In the genomic region with DNA sequence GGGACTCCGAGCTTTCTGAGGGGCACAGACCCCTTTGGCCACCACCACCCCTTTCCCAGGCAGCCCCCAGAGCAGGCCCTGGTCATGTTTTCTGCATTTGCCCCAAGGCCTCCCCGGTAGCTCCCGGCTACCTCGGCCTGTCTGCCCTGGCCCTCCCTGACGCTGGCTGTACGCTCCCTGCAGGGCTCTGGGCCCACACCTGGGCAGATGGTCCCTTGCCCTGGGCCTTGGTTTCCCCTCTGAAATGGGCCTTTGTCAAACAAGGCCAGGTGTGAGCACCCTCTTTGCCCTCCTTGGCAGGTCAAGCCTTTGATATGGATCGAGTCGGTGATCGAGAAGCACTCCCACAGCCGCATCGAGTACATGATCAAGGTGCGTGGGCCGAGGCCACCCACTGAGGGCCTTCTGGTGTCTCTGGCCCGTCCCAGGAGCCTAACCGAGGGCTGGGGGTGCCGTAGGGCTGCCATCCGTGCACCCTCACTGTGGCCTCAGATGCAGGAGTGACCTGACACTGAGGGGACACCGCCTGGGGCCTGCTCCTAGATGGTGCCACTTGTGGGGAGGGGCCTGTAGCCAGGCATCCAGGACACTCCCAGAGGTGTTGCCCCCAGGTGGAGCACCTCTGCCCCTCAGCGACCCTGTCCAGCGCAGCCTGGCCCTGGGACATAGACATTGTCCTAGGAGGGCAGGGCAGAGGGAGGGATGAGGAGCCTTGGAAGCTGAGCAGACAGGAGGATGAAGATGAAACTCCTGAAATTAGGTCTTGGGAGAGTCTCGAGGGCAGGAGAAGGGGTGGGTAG, we compare ENCODE assay signal across 34 cellular contexts. TPM values are rescaled to one million over a fixed set of nuclear protein-coding genes. Genes with fewer than 3 reads are reported as not detected.
"Had no signal": no experiment of that assay in that cellular context is flagged by ENCODE, and none has a peak within 500 bp of the region (broad histone marks: within the 10 kb centered on the region; RNA-seq: fewer than 3 reads in every experiment).

No MANE protein-coding gene starts in this region.

- H3K9me3 ChIP-seq: Peyer's patch had no signal

- H3K27ac ChIP-seq: Peyer's patch, WERI-Rb-1 had no signal

- H3K27me3 Mint-ChIP-seq: activated naive CD4-positive, alpha-beta T cell treated with anti-CD3 and anti-CD28 coated beads, Interleukin-2, amount 10 ng/mL, durations not matched to agents 7 days and 5 days; activated naive CD8-positive, alpha-beta T cell; activated naive CD8-positive, alpha-beta T cell treated with anti-CD3 and anti-CD28 coated beads, Interleukin-2, amount 50 U/mL, for 24 hours; brain; T-cell; T-helper 17 cell had no signal

- H3K4me3 ChIP-seq: Peyer's patch had no signal

- H3K27ac Mint-ChIP-seq: activated CD8-positive, alpha-beta T cell treated with anti-CD3 and anti-CD28 coated beads, Interleukin-2, amount 10 ng/mL, durations not matched to agents 7 days and 5 days; activated naive CD4-positive, alpha-beta T cell treated with anti-CD3 and anti-CD28 coated beads, Interleukin-2, amount 10 ng/mL, durations not matched to agents 7 days and 5 days; activated naive CD8-positive, alpha-beta T cell; activated naive CD8-positive, alpha-beta T cell treated with anti-CD3 and anti-CD28 coated beads, Interleukin-2, amount 50 U/mL, for 24 hours; brain; T-cell; T-helper 17 cell had no signal

- H3K9me3 Mint-ChIP-seq: activated naive CD4-positive, alpha-beta T cell treated with anti-CD3 and anti-CD28 coated beads, Interleukin-2, amount 10 ng/mL, durations not matched to agents 7 days and 5 days; activated naive CD8-positive, alpha-beta T cell treated with anti-CD3 and anti-CD28 coated beads, Interleukin-2, amount 50 U/mL, for 24 hours; brain; T-cell had no signal

- H3K4me1 Mint-ChIP-seq: activated naive CD4-positive, alpha-beta T cell treated with anti-CD3 and anti-CD28 coated beads, Interleukin-2, amount 10 ng/mL, durations not matched to agents 7 days and 5 days; activated naive CD8-positive, alpha-beta T cell treated with anti-CD3 and anti-CD28 coated beads, Interleukin-2, amount 50 U/mL, for 24 hours; brain had no signal

- H3K4me3 Mint-ChIP-seq: activated CD8-positive, alpha-beta T cell treated with anti-CD3 and anti-CD28 coated beads, Interleukin-2, amount 10 ng/mL, durations not matched to agents 7 days and 5 days; activated naive CD4-positive, alpha-beta T cell treated with anti-CD3 and anti-CD28 coated beads, Interleukin-2, amount 10 ng/mL, durations not matched to agents 7 days and 5 days; activated naive CD8-positive, alpha-beta T cell; activated naive CD8-positive, alpha-beta T cell treated with anti-CD3 and anti-CD28 coated beads, Interleukin-2, amount 50 U/mL, for 24 hours; brain; T-cell; T-helper 17 cell had no signal

- ATAC-seq: activated CD8-positive, alpha-beta T cell treated with anti-CD3 and anti-CD28 coated beads, Interleukin-2, amount 10 ng/mL, durations not matched to agents 7 days and 5 days; activated naive CD8-positive, alpha-beta T cell treated with anti-CD3 and anti-CD28 coated beads, Interleukin-2, amount 50 U/mL, for 24 hours; PC-3; Right ventricle myocardium inferior; SK-N-SH treated with all-trans-retinoic acid at 6 μM for 48 hours; T-cell; T-helper 17 cell had no signal

- H3K4me1 ChIP-seq: Peyer's patch had no signal

- H3K27me3 ChIP-seq: Peyer's patch had no signal

- DNase-seq: activated CD4-positive, alpha-beta T cell treated with anti-CD3 and anti-CD28 coated beads for 1 hour; activated CD4-positive, alpha-beta T cell treated with anti-CD3 and anti-CD28 coated beads for 48 hours; activated CD4-positive, CD25-positive, alpha-beta regulatory T cell; activated CD8-positive, alpha-beta T cell treated with anti-CD3 and anti-CD28 coated beads, Interleukin-2, amount 10 ng/mL, durations not matched to agents 7 days and 5 days; activated effector memory CD4-positive, alpha-beta T cell treated with Interleukin-2 at 50 U/mL for 16 hours; activated naive CD4-positive, alpha-beta T cell treated with anti-CD3 and anti-CD28 coated beads, Interleukin-2, amount 10 ng/mL, durations not matched to agents 7 days and 5 days; activated naive CD8-positive, alpha-beta T cell treated with anti-CD3 and anti-CD28 coated beads, Interleukin-2, amount 50 U/mL, for 24 hours; activated T-cell treated with anti-CD3 and anti-CD28 coated beads, Interleukin-2, amount 50 U/mL, for 48 hours; anterior cingulate cortex; caudate nucleus; cerebellar nuclear complex; Karpas-422; NCI-H1105 treated with DMSO at 0.1 percent for 48 hours; NCI-H1436; NCI-H1694; NCI-H1930; NCI-H2081 treated with DMSO at 0.1 percent for 48 hours; NCI-H226; NCI-H524 treated with DMSO at 0.1 percent for 48 hours; PC-3; Peyer's patch; RPMI8226; SIG-M5; T-cell; T-helper 17 cell; WERI-Rb-1 had no signal

RNA-seq across cellular contexts. Expression of a gene that starts 54.7 kb away (rescaled TPM):
- total RNA-seq: activated CD8-positive, alpha-beta T cell treated with anti-CD3 and anti-CD28 coated beads, Interleukin-2, amount 10 ng/mL, durations not matched to agents 7 days and 5 days; bronchial epithelial cell; MCF 10A; NCI-H460; Peyer's patch; Right ventricle myocardium inferior; SK-MEL-5; T-cell; T-helper 17 cell had no signal
